In the genomic region with DNA sequence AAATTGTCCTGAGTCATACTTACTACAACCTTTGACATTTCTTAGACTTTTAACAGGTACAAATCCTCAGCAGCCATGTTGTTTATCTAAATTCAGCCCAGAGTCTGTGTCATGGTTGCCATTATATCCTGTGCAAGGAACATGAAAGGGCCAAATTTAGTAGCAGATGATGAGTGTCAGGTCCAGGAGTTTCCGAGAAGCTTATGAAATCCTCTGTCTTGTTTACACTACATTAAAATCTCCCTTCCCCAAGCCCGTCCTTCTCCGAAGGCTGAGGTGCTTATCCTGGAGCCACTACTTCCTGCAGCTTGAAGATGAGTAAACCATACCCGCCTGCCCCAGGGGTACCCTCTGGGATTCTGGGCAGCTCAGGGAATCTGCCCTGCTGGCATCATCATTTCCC, we compare ENCODE assay signal across 12 cellular contexts.
DNase-seq lines count a peak whose midpoint lies in the region; ATAC-seq, FAIRE-seq and TF ChIP-seq lines count a peak whose summit lies in the region.
"Had no signal": no experiment of that assay in that cellular context is flagged by ENCODE, and none has a peak within 500 bp of the region (broad histone marks: within the 10 kb centered on the region; RNA-seq: fewer than 3 reads in every experiment).

No MANE protein-coding gene starts in this region.

- H3K36me3 Mint-ChIP-seq in immature natural killer cell = peaks cover 0 to 12% (median 0%) of the 10 kb centered on the region in 3 donors

- intact Hi-C loops in breast epithelium (cut with DNase I; ENCODE audit: low total_unique reads) = no loop called here

- peak overlapping the region; percentile 83 to 90 for H3K27ac ChIP-seq in breast epithelium
- no peak overlapping the region for H3K27ac ChIP-seq in suprapubic skin

- ATAC-seq in GM18858 (IDR thresholded peaks at IDR 0.05; ENCODE audit: unreplicated experiment) = no peak
- ATAC-seq: stimulated activated memory B cell treated with anti-CD40 and anti-IgM and Interleukin-4, amounts not matched to agents 10 μg/mL and 1 μg/mL and 100 μg/mL, for 72 hours had no signal

- H3K4me1 Mint-ChIP-seq in immature natural killer cell = peaks cover 28 to 30% of the 10 kb centered on the region in 2 donors

- TF ChIP-seq POLR2A in breast epithelium (IDR thresholded peaks at IDR 0.05) (no peak), suprapubic skin (IDR thresholded peaks at IDR 0.05) (no peak)

- FAIRE-seq in HTR-8/SVneo (lab: Jason Lieb, UNC) = no peak
- FAIRE-seq: H1 had no signal

- H3K27me3 ChIP-seq in breast epithelium = no peaks in the 10 kb centered on the region
- no peaks in the 10 kb centered on the region for H3K27me3 ChIP-seq in suprapubic skin
- H3K27me3 ChIP-seq in HAP-1 (ENCODE audit: low read depth) = peaks cover 18% of the 10 kb centered on the region

- H3K4me3 Mint-ChIP-seq in immature natural killer cell = no peak overlapping the region
- H3K4me3 Mint-ChIP-seq: stimulated activated memory B cell treated with anti-CD40 and anti-IgM and Interleukin-4, amounts not matched to agents 10 μg/mL and 1 μg/mL and 100 μg/mL, for 72 hours had no signal

- no peaks in the 10 kb centered on the region for H3K36me3 ChIP-seq in breast epithelium
- no peaks in the 10 kb centered on the region for H3K36me3 ChIP-seq in suprapubic skin
- H3K36me3 ChIP-seq in HAP-1 (replicated peaks) = no peaks in the 10 kb centered on the region

- peak overlapping the region in 4 of 6 donors; percentile 13 to 83 (median 45) for H3K27ac Mint-ChIP-seq in immature natural killer cell
- H3K27ac Mint-ChIP-seq: activated T-helper 2 cell treated with anti-CD3 and anti-CD28 coated beads, Interferon-gamma antibody, Interleukin-2, Interleukin-4, amounts not matched to agents 10 μg/mL and 5 μg/mL and 100 μg/mL, durations not matched to agents 14 hours and 24 hours and 36 hours; stimulated activated memory B cell treated with anti-CD40 and anti-IgM and Interleukin-4, amounts not matched to agents 10 μg/mL and 1 μg/mL and 100 μg/mL, for 72 hours had no signal

- H3K4me3 ChIP-seq in breast epithelium = no peak overlapping the region
- H3K4me3 ChIP-seq in suprapubic skin = no peak overlapping the region
- no peak overlapping the region for H3K4me3 ChIP-seq in HAP-1

- DNase-seq in NCI-H460 (ENCODE audit: extremely low read depth, low read depth) (peak; percentile 33), breast epithelium (ENCODE audit: low spot score in 2 of 2) (peak in 1 of 2 donors; percentile 39), immature natural killer cell (no peak), suprapubic skin (ENCODE audit: low spot score in 2 of 2) (no peak), NCI-H1694 (lab: John Stamatoyannopoulos, UW) (no peak), HAP-1 (ENCODE audit: low spot score in 2 of 2) (no peak), HTR-8/SVneo (ENCODE audit: insufficient read length, low spot score) (no peak)
- DNase-seq: erythroblast had no signal

- H3K9me3 ChIP-seq in breast epithelium = no peaks in the 10 kb centered on the region
- H3K9me3 ChIP-seq in suprapubic skin = no peaks in the 10 kb centered on the region
- H3K9me3 ChIP-seq in HAP-1 = no peaks in the 10 kb centered on the region

- no peak for TF ChIP-seq CTCF in breast epithelium (IDR thresholded peaks at IDR 0.05)
- no peak for TF ChIP-seq CTCF in suprapubic skin (IDR thresholded peaks at IDR 0.05)

- H3K9me3 Mint-ChIP-seq in immature natural killer cell = peaks cover 0 to 2% (median 0%) of the 10 kb centered on the region in 6 donors

- in situ Hi-C loops in HAP-1 (cut with MboI; ENCODE audit: low sequenced_read_pairs) = no loop called here

- peaks cover 6 to 15% (median 9%) of the 10 kb centered on the region in 3 donors for H3K27me3 Mint-ChIP-seq in immature natural killer cell (ENCODE audit: low read depth in 3 of 3)

- WGBS in suprapubic skin = 57% methylated on average over 4 of the region's 4 CpGs

- TF ChIP-seq EP300 in suprapubic skin (IDR thresholded peaks at IDR 0.05) = peak; percentile 28

- peaks cover 0 to 3% of the 10 kb centered on the region in 2 donors for H3K4me1 ChIP-seq in breast epithelium
- peaks cover 32% of the 10 kb centered on the region for H3K4me1 ChIP-seq in suprapubic skin
- H3K4me1 ChIP-seq in HAP-1 = no peaks in the 10 kb centered on the region
